Comparison of ENCODE assay signal across 1 cellular context in genomic region chr15:90184786-90185704, GRCh38.
TF ChIP-seq lines count a peak whose summit lies in the region.

No MANE protein-coding gene starts in this region.

TF ChIP-seq in GM12878, 131 proteins besides CTCF, POLR2A, EP300 and RAD21 (continues in another document):
- peak in 1 of 2 experiments; percentile 68; a peak in 2 of 4 replicates for TF ChIP-seq BHLHE40 (IDR thresholded peaks at IDR 0.05; ENCODE audit: borderline replicate concordance in 1 of 2, low read depth in 2 of 2, low read length in 1 of 2)
- TF ChIP-seq KLF5 (IDR thresholded peaks at IDR 0.05; ENCODE audit: partially characterized antibody): no peak
- TF ChIP-seq IRF4 (IDR thresholded peaks at IDR 0.05; ENCODE audit: low read depth, low read length): no peak
- no peak for TF ChIP-seq ZNF384 (IDR thresholded peaks at IDR 0.05; ENCODE audit: borderline replicate concordance, low read depth, low read length)
- TF ChIP-seq E2F8 (IDR thresholded peaks at IDR 0.05; ENCODE audit: low read depth, partially characterized antibody): no peak
- TF ChIP-seq RCOR1 (conservative IDR thresholded peaks at IDR 0.05; ENCODE audit: low read depth, low read length): 0 out of 2 replicates have a peak, but pooled peaks have one; percentile 19
- TF ChIP-seq SP1 (IDR thresholded peaks at IDR 0.05; ENCODE audit: low read depth, low read length): peak; percentile 41
- TF ChIP-seq POU2F2 (IDR thresholded peaks at IDR 0.05; ENCODE audit: borderline replicate concordance, low read depth, low read length): no peak
- no peak for TF ChIP-seq JUND (IDR thresholded peaks at IDR 0.05; ENCODE audit: low read depth, low read length)
- TF ChIP-seq FOXK2 (IDR thresholded peaks at IDR 0.05): no peak
- 0 out of 2 replicates have a peak, but pooled peaks have one; percentile 29 for TF ChIP-seq BRCA1 (IDR thresholded peaks at IDR 0.05; ENCODE audit: low read depth, low read length)
- TF ChIP-seq LARP7 (IDR thresholded peaks at IDR 0.05): peak; percentile 90
- TF ChIP-seq NR2F1 (conservative IDR thresholded peaks at IDR 0.05): peak; percentile 84
- TF ChIP-seq BACH1 (IDR thresholded peaks at IDR 0.05; ENCODE audit: borderline replicate concordance): peak; percentile 45; the same call in 1 of the 2 replicates
- no peak for TF ChIP-seq SUPT20H (IDR thresholded peaks at IDR 0.05; ENCODE audit: borderline replicate concordance, control insufficient read depth, low read depth, low read length)
- TF ChIP-seq SRF (IDR thresholded peaks at IDR 0.05; ENCODE audit: low read depth in 2 of 2, low read length in 2 of 2): 0 out of 4 replicates have a peak, but pooled peaks of 1 of the 2 experiments have one; percentile 17
- TF ChIP-seq, protein P1, sequence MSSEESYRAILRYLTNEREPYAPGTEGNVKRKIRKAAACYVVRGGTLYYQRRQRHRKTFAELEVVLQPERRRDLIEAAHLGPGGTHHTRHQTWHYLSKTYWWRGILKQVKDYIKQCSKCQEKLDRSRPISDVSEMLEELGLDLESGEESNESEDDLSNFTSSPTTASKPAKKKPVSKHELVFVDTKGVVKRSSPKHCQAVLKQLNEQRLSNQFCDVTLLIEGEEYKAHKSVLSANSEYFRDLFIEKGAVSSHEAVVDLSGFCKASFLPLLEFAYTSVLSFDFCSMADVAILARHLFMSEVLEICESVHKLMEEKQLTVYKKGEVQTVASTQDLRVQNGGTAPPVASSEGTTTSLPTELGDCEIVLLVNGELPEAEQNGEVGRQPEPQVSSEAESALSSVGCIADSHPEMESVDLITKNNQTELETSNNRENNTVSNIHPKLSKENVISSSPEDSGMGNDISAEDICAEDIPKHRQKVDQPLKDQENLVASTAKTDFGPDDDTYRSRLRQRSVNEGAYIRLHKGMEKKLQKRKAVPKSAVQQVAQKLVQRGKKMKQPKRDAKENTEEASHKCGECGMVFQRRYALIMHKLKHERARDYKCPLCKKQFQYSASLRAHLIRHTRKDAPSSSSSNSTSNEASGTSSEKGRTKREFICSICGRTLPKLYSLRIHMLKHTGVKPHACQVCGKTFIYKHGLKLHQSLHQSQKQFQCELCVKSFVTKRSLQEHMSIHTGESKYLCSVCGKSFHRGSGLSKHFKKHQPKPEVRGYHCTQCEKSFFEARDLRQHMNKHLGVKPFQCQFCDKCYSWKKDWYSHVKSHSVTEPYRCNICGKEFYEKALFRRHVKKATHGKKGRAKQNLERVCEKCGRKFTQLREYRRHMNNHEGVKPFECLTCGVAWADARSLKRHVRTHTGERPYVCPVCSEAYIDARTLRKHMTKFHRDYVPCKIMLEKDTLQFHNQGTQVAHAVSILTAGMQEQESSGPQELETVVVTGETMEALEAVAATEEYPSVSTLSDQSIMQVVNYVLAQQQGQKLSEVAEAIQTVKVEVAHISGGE (CRISPR knock-in tag; IDR thresholded peaks at IDR 0.05): no peak
- no peak for TF ChIP-seq PML (IDR thresholded peaks at IDR 0.05; ENCODE audit: low read length)
- peak; percentile 88 for TF ChIP-seq MEF2B (IDR thresholded peaks at IDR 0.05; ENCODE audit: partially characterized antibody, poor library complexity, severe bottlenecking)
- TF ChIP-seq EED (IDR thresholded peaks at IDR 0.05; ENCODE audit: low read depth): 0 out of 2 replicates have a peak, but pooled peaks have one; percentile 65
- no peak for TF ChIP-seq POLR2AphosphoS5 (IDR thresholded peaks at IDR 0.05; ENCODE audit: low read length)
- TF ChIP-seq NKRF (conservative IDR thresholded peaks at IDR 0.05): no peak; the same call in none of the 2 replicates
- peak; percentile 88 for TF ChIP-seq SIN3A (IDR thresholded peaks at IDR 0.05; ENCODE audit: low read depth, low read length)
- no peak for TF ChIP-seq SREBF1 (IDR thresholded peaks at IDR 0.05; ENCODE audit: low read length)
- peak; percentile 98 for TF ChIP-seq MXI1 (IDR thresholded peaks at IDR 0.05; ENCODE audit: low read depth, low read length)
- peak; percentile 85 for TF ChIP-seq PAX5 (IDR thresholded peaks at IDR 0.05; ENCODE audit: borderline replicate concordance, low read depth, low read length)
- 0 out of 2 replicates have a peak, but pooled peaks have one; percentile 46 for TF ChIP-seq TCF3 (IDR thresholded peaks at IDR 0.05; ENCODE audit: borderline replicate concordance, insufficient read depth, low read depth, low read length)
- no peak for TF ChIP-seq IRF3 (IDR thresholded peaks at IDR 0.05)
- peak; percentile 14; the same call in 1 of the 2 replicates for TF ChIP-seq ZNF217 (IDR thresholded peaks at IDR 0.05)
- TF ChIP-seq MTA3 (IDR thresholded peaks at IDR 0.05; ENCODE audit: borderline replicate concordance, low read length): no peak
- no peak for TF ChIP-seq BCL11A (IDR thresholded peaks at IDR 0.05; ENCODE audit: low read depth, low read length)
- no peak for TF ChIP-seq PAX8 (IDR thresholded peaks at IDR 0.05)
- no peak for TF ChIP-seq ZBED1 (IDR thresholded peaks at IDR 0.05; ENCODE audit: borderline replicate concordance)
- TF ChIP-seq GABPA (IDR thresholded peaks at IDR 0.05; ENCODE audit: low read depth): no peak
- TF ChIP-seq CHD1 (IDR thresholded peaks at IDR 0.05; ENCODE audit: low read depth, low read length): no peak
- TF ChIP-seq, protein P2, sequence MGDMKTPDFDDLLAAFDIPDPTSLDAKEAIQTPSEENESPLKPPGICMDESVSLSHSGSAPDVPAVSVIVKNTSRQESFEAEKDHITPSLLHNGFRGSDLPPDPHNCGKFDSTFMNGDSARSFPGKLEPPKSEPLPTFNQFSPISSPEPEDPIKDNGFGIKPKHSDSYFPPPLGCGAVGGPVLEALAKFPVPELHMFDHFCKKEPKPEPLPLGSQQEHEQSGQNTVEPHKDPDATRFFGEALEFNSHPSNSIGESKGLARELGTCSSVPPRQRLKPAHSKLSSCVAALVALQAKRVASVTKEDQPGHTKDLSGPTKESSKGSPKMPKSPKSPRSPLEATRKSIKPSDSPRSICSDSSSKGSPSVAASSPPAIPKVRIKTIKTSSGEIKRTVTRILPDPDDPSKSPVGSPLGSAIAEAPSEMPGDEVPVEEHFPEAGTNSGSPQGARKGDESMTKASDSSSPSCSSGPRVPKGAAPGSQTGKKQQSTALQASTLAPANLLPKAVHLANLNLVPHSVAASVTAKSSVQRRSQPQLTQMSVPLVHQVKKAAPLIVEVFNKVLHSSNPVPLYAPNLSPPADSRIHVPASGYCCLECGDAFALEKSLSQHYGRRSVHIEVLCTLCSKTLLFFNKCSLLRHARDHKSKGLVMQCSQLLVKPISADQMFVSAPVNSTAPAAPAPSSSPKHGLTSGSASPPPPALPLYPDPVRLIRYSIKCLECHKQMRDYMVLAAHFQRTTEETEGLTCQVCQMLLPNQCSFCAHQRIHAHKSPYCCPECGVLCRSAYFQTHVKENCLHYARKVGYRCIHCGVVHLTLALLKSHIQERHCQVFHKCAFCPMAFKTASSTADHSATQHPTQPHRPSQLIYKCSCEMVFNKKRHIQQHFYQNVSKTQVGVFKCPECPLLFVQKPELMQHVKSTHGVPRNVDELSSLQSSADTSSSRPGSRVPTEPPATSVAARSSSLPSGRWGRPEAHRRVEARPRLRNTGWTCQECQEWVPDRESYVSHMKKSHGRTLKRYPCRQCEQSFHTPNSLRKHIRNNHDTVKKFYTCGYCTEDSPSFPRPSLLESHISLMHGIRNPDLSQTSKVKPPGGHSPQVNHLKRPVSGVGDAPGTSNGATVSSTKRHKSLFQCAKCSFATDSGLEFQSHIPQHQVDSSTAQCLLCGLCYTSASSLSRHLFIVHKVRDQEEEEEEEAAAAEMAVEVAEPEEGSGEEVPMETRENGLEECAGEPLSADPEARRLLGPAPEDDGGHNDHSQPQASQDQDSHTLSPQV (IDR thresholded peaks at IDR 0.05): no peak
- peak; percentile 31; the same call in 1 of the 2 replicates for TF ChIP-seq YY1 (IDR thresholded peaks at IDR 0.05; ENCODE audit: low read depth, low read length)
- peak; percentile 52; the same call in 1 of the 2 replicates for TF ChIP-seq PKNOX1 (IDR thresholded peaks at IDR 0.05)
- TF ChIP-seq, protein P3, sequence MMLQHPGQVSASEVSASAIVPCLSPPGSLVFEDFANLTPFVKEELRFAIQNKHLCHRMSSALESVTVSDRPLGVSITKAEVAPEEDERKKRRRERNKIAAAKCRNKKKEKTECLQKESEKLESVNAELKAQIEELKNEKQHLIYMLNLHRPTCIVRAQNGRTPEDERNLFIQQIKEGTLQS (IDR thresholded peaks at IDR 0.05; ENCODE audit: borderline replicate concordance, extremely low read depth, low read depth, low read length): no peak
- TF ChIP-seq SMC3 (IDR thresholded peaks at IDR 0.05; ENCODE audit: borderline replicate concordance, low read length): no peak; the same call in 1 of the 2 replicates
- no peak for TF ChIP-seq ZZZ3 (IDR thresholded peaks at IDR 0.05; ENCODE audit: control insufficient read depth, insufficient read length, low read depth)
- TF ChIP-seq TCF12 (IDR thresholded peaks at IDR 0.05; ENCODE audit: low read depth, low read length): peak; percentile 40; the same call in 1 of the 2 replicates
- TF ChIP-seq MEF2A (IDR thresholded peaks at IDR 0.05; ENCODE audit: insufficient read depth, low read depth, low read length): no peak
- TF ChIP-seq POLR2AphosphoS2 (IDR thresholded peaks at IDR 0.05; ENCODE audit: low read depth, low read length): no peak
- no peak for TF ChIP-seq ZNF687 (IDR thresholded peaks at IDR 0.05)
- TF ChIP-seq CBX3 (IDR thresholded peaks at IDR 0.05; ENCODE audit: borderline replicate concordance, low read depth): no peak
